ENCODE assay signal across 25 cellular contexts in the genomic region with DNA sequence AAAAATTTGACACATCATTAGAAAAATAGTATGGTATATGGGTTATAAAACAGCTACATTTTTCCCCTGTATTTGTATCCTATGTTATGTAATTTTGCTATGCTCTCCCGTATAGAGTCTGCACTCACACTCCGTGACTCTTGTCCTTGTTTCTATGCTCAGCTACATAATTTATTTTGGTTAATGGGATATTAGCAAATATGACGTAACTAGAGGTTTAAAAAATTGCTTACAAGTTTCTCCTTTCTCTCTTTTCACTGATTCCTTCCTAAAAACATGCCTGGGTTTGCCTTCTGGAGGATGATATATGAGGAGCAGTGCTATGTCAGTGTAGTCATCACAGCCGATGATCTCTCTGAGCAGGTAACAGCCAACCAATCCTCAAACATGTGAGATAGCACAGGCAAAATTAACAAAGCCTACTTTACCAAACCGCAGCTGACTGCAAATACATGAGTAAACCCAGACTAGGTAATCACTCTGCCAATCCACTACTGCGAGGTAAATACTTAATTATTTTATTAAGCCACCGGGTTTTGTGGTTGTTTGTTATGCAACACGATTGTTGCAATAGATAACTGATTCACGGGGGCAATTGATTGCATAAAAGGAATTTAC.
"Had no signal": no experiment of that assay in that cellular context is flagged by ENCODE, and none has a peak within 500 bp of the region (broad histone marks: within the 10 kb centered on the region; RNA-seq: fewer than 3 reads in every experiment).

No MANE protein-coding gene starts in this region.

- H3K27ac ChIP-seq: body of pancreas, sigmoid colon, transverse colon had no signal

- H3K4me3 ChIP-seq: body of pancreas, mucosa of descending colon, sigmoid colon, smooth muscle cell, transverse colon had no signal

- H3K36me3 Mint-ChIP-seq: activated naive CD4-positive, alpha-beta T cell treated with anti-CD3 and anti-CD28 coated beads, Interleukin-2, amount 10 ng/mL, durations not matched to agents 7 days and 5 days had no signal

- DNase-seq: activated B cell treated with CpG ODN at 0.5 μM for 24 hours; activated CD4-positive, alpha-beta memory T cell treated with anti-CD3 and anti-CD28 coated beads, Interleukin-2, amount 10 ng/mL, durations not matched to agents 7 days and 5 days; activated CD4-positive, alpha-beta T cell treated with anti-CD3 and anti-CD28 coated beads for 48 hours; activated effector memory CD4-positive, alpha-beta T cell treated with anti-CD3 and anti-CD28 coated beads, Interleukin-2, amount 50 U/mL, for 16 hours; activated naive CD4-positive, alpha-beta T cell treated with anti-CD3 and anti-CD28 coated beads, Interleukin-2, amount 10 ng/mL, durations not matched to agents 7 days and 5 days; activated T-cell treated with anti-CD3 and anti-CD28 coated beads, Interleukin-2, amount 50 U/mL, for 72 hours; amygdala; body of pancreas; central memory CD4-positive, alpha-beta T cell; effector memory CD4-positive, alpha-beta T cell; foreskin fibroblast; immature natural killer cell; mesenchymal stem cell; mucosa of descending colon; nucleus accumbens; posterior cingulate gyrus; sigmoid colon; stimulated activated CD4-positive, alpha-beta T cell treated with anti-CD3 and anti-CD28 coated beads, Interleukin-2, amount 100 ng/mL, for 48 hours; stimulated activated CD8-positive, alpha-beta memory T cell treated with anti-CD3 and anti-CD28 coated beads, Interleukin-4, amount 100 ng/mL, for 48 hours; stimulated activated naive B cell treated with anti-CD40 and anti-IgM and Interleukin-4, amounts not matched to agents 10 μg/mL and 1 μg/mL and 100 μg/mL, for 72 hours; T1000; transverse colon had no signal

- FAIRE-seq: urothelium cell line had no signal

- H3K4me3 Mint-ChIP-seq: activated B cell treated with CpG ODN at 0.5 μM for 24 hours; activated CD4-positive, alpha-beta memory T cell treated with anti-CD3 and anti-CD28 coated beads, Interleukin-2, amount 10 ng/mL, durations not matched to agents 7 days and 5 days; activated naive CD4-positive, alpha-beta T cell treated with anti-CD3 and anti-CD28 coated beads, Interleukin-2, amount 10 ng/mL, durations not matched to agents 7 days and 5 days; activated T-cell treated with anti-CD3 and anti-CD28 coated beads, Interleukin-2, amount 50 U/mL, for 72 hours; immature natural killer cell; nephron progenitor cell; stimulated activated naive B cell treated with anti-CD40 and anti-IgM and Interleukin-4, amounts not matched to agents 10 μg/mL and 1 μg/mL and 100 μg/mL, for 72 hours had no signal

- ATAC-seq: activated T-cell treated with anti-CD3 and anti-CD28 coated beads, Interleukin-2, amount 50 U/mL, for 72 hours; body of pancreas; mucosa of descending colon; stimulated activated naive B cell treated with anti-CD40 and anti-IgM and Interleukin-4, amounts not matched to agents 10 μg/mL and 1 μg/mL and 100 μg/mL, for 72 hours had no signal

- H3K4me2 ChIP-seq: smooth muscle cell had no signal

- H3K27ac Mint-ChIP-seq: activated B cell treated with CpG ODN at 0.5 μM for 24 hours; activated CD4-positive, alpha-beta memory T cell treated with anti-CD3 and anti-CD28 coated beads, Interleukin-2, amount 10 ng/mL, durations not matched to agents 7 days and 5 days; activated naive CD4-positive, alpha-beta T cell treated with anti-CD3 and anti-CD28 coated beads, Interleukin-2, amount 10 ng/mL, durations not matched to agents 7 days and 5 days; activated T-cell treated with anti-CD3 and anti-CD28 coated beads, Interleukin-2, amount 50 U/mL, for 72 hours; immature natural killer cell; nephron progenitor cell; stimulated activated naive B cell treated with anti-CD40 and anti-IgM and Interleukin-4, amounts not matched to agents 10 μg/mL and 1 μg/mL and 100 μg/mL, for 72 hours had no signal

- H3K27me3 Mint-ChIP-seq: activated B cell treated with CpG ODN at 0.5 μM for 24 hours; activated CD4-positive, alpha-beta memory T cell treated with anti-CD3 and anti-CD28 coated beads, Interleukin-2, amount 10 ng/mL, durations not matched to agents 7 days and 5 days; activated naive CD4-positive, alpha-beta T cell treated with anti-CD3 and anti-CD28 coated beads, Interleukin-2, amount 10 ng/mL, durations not matched to agents 7 days and 5 days; stimulated activated naive B cell treated with anti-CD40 and anti-IgM and Interleukin-4, amounts not matched to agents 10 μg/mL and 1 μg/mL and 100 μg/mL, for 72 hours had no signal

- H3K4me1 Mint-ChIP-seq: activated B cell treated with CpG ODN at 0.5 μM for 24 hours; activated CD4-positive, alpha-beta memory T cell treated with anti-CD3 and anti-CD28 coated beads, Interleukin-2, amount 10 ng/mL, durations not matched to agents 7 days and 5 days; activated naive CD4-positive, alpha-beta T cell treated with anti-CD3 and anti-CD28 coated beads, Interleukin-2, amount 10 ng/mL, durations not matched to agents 7 days and 5 days; immature natural killer cell; nephron progenitor cell; stimulated activated naive B cell treated with anti-CD40 and anti-IgM and Interleukin-4, amounts not matched to agents 10 μg/mL and 1 μg/mL and 100 μg/mL, for 72 hours had no signal

- H3K9me3 ChIP-seq: body of pancreas had no signal

- H3K27me3 ChIP-seq: body of pancreas, sigmoid colon, transverse colon had no signal

- H3K36me3 ChIP-seq: sigmoid colon, transverse colon had no signal

- H3K4me1 ChIP-seq: body of pancreas, sigmoid colon, transverse colon had no signal
